Comparison of ENCODE assay signal across 20 cellular contexts in the genomic region with DNA sequence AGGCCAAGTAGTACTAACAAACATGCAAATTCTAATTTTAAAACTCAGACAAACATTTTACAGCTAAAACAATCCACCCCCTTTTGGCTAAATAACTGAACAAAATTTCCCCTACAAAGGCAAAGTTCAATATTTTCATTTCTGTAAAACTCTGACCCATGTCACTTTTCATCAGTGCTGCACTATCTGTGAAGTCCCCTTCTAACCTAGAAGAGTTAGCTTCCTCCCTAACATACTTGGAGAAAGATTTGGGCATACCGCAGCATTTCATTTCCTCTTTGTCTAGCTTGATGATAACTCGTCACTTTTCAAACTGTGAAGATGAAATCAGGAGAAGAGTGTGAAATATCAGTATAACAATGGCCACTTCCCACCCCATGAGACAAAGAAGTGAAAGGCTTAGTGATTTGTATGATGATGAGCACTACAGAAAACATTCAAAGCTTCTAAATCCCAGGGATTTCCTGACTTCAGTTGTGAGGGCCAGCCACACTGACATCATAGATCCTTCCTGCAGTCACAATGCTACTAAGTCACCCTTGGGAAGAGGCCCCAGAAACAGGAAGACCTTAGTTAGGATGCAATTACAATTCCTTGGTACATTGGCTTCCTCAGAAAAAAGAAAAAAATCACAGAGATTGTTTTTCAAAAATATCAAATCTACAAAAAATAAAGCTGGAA. TPM values are rescaled to one million over a fixed set of nuclear protein-coding genes. Genes with fewer than 3 reads are reported as not detected.
DNase-seq lines count a peak whose midpoint lies in the region; ATAC-seq and TF ChIP-seq lines count a peak whose summit lies in the region.
"Had no signal": no experiment of that assay in that cellular context is flagged by ENCODE, and none has a peak within 500 bp of the region (broad histone marks: within the 10 kb centered on the region; RNA-seq: fewer than 3 reads in every experiment).

A gene with protein sequence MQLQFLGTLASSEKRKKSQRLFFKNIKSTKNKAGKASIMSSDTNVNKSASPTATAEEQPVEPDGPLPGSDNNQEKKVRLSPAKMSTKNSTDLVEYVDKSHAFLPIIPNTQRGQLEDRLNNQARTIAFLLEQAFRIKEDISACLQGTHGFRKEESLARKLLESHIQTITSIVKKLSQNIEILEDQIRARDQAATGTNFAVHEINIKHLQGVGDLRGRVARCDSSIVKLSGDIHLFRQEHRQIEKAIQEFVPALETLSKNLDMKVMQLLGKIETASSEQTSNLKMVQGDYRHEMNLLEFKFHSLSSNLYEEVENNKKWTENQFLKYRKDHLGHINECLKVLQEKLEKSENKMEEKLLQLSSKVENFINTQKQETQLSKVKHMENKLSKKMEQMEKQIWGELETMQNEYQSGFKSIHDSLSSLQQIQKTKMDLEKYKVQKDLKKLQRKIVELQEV (plus strand): TSS at position 555 of the 681 bp plus-strand sequence. CDS start 24 bp downstream, at position 579.

- peak within 1 kb of the TSS; percentile 3 for H3K27ac ChIP-seq in left ventricle myocardium inferior (replicated peaks)
- H3K27ac ChIP-seq: sigmoid colon, transverse colon had no signal

- intact Hi-C loops in left ventricle myocardium inferior (cut with micrococcal nuclease) (no loop called here), Right ventricle myocardium inferior (cut with DNase I) (no loop called here)

- H3K4me1 Mint-ChIP-seq in WTC11 (peaks cover 34% of the 10 kb centered on the region), mesothelial cell of epicardium (peaks cover 11% of the 10 kb centered on the region)
- H3K4me1 Mint-ChIP-seq: naive thymus-derived CD8-positive, alpha-beta T cell had no signal

- no peaks in the 10 kb centered on the region; the same call in 1 of the 2 replicates for H3K27me3 Mint-ChIP-seq in WTC11 (ENCODE audit: low read depth)
- no peaks in the 10 kb centered on the region for H3K27me3 Mint-ChIP-seq in mesothelial cell of epicardium (ENCODE audit: low read depth)

- H3K9me3 Mint-ChIP-seq in WTC11: peaks cover 14% of the 10 kb centered on the region
- H3K9me3 Mint-ChIP-seq in mesothelial cell of epicardium: peaks cover 14% of the 10 kb centered on the region

- CTCF ChIA-PET in WTC11 (lab: Charles Lee): no interaction called here

- no peaks in the 10 kb centered on the region for H3K36me3 ChIP-seq in left ventricle myocardium inferior
- H3K36me3 ChIP-seq: sigmoid colon, transverse colon had no signal

- DNase-seq in left ventricle myocardium inferior (no peak), Right ventricle myocardium inferior (ENCODE audit: missing footprints) (no peak), WTC11 (ENCODE audit: low spot score) (no peak), mesothelial cell of epicardium (ENCODE audit: low spot score in 2 of 2, unreplicated experiment in 2 of 2) (no peak), GM19238 (ENCODE audit: insufficient read length, low spot score) (no peak), COLO829 (ENCODE audit: low spot score) (no peak)
- no peak for DNase-seq in stimulated activated CD4-positive, alpha-beta T cell treated with anti-CD3 and anti-CD28 coated beads, Interleukin-4, amount 100 ng/mL, for 1 hour
- DNase-seq: activated CD4-positive, alpha-beta T cell treated with anti-CD3 and anti-CD28 coated beads for 48 hours; activated naive CD4-positive, alpha-beta T cell treated with anti-CD3 and anti-CD28 coated beads, Interleukin-2, amount 50 U/mL, for 16 hours; hypothalamus; left colon; naive thymus-derived CD8-positive, alpha-beta T cell; NCI-H1105; NK-92 treated with Interleukin-12 subunit alpha and Interleukin-12 subunit beta, amount 100 ng/mL, for 24 hours; SHP77; sigmoid colon; transverse colon had no signal

- ATAC-seq in Right ventricle myocardium inferior (no peak), WTC11 (no peak), GM18858 (IDR thresholded peaks at IDR 0.05; ENCODE audit: unreplicated experiment) (no peak)
- ATAC-seq: left colon; naive thymus-derived CD8-positive, alpha-beta T cell had no signal

- H3K4me3 Mint-ChIP-seq in WTC11 (no peak within 1 kb of the TSS), mesothelial cell of epicardium (no peak within 1 kb of the TSS)
- H3K4me3 Mint-ChIP-seq: naive thymus-derived CD8-positive, alpha-beta T cell had no signal

- H3K27ac Mint-ChIP-seq in WTC11 (peak within 1 kb of the TSS; percentile 62; the same call in 1 of the 2 replicates), mesothelial cell of epicardium (peak within 1 kb of the TSS; percentile 86)
- H3K27ac Mint-ChIP-seq: naive thymus-derived CD8-positive, alpha-beta T cell had no signal

- peaks cover 7% of the 10 kb centered on the region for H3K36me3 Mint-ChIP-seq in WTC11
- peaks cover 3% of the 10 kb centered on the region for H3K36me3 Mint-ChIP-seq in mesothelial cell of epicardium
- H3K36me3 Mint-ChIP-seq: naive thymus-derived CD8-positive, alpha-beta T cell had no signal

- POLR2A ChIA-PET in WTC11 (lab: Charles Lee): no interaction called here

- H3K4me1 ChIP-seq in left ventricle myocardium inferior: peaks cover 4% of the 10 kb centered on the region
- H3K4me1 ChIP-seq: sigmoid colon, transverse colon had no signal

- no peak within 1 kb of the TSS for H3K4me3 ChIP-seq in left ventricle myocardium inferior
- H3K4me3 ChIP-seq: sigmoid colon, transverse colon had no signal

- no peak for TF ChIP-seq CTCF in left ventricle myocardium inferior (IDR thresholded peaks at IDR 0.05; ENCODE audit: borderline replicate concordance)
- no peak for TF ChIP-seq CTCF in WTC11 (IDR thresholded peaks at IDR 0.05)
- no peak for TF ChIP-seq CTCF in mesothelial cell of epicardium (IDR thresholded peaks at IDR 0.05; ENCODE audit: unreplicated experiment)

- H3K27me3 ChIP-seq in left ventricle myocardium inferior (ENCODE audit: low read depth): no peaks in the 10 kb centered on the region
- H3K27me3 ChIP-seq: sigmoid colon, transverse colon had no signal

- H3K9me3 ChIP-seq in left ventricle myocardium inferior (replicated peaks): peaks cover 7% of the 10 kb centered on the region
- H3K9me3 ChIP-seq: sigmoid colon, transverse colon had no signal

TF ChIP-seq in WTC11, 78 proteins besides CTCF, POLR2A, EP300 and RAD21:
- TF ChIP-seq ZNF121 (CRISPR knock-in tag; IDR thresholded peaks at IDR 0.05) (no peak), IRF2 (CRISPR knock-in tag; IDR thresholded peaks at IDR 0.05; ENCODE audit: borderline replicate concordance, low read depth) (no peak), NR3C1 (CRISPR knock-in tag; conservative IDR thresholded peaks at IDR 0.05; ENCODE audit: low read depth) (no peak), SMAD3 (CRISPR knock-in tag; IDR thresholded peaks at IDR 0.05; ENCODE audit: borderline replicate concordance) (no peak), ZNF416 (CRISPR knock-in tag; IDR thresholded peaks at IDR 0.05) (no peak), GRHL2 (CRISPR knock-in tag; IDR thresholded peaks at IDR 0.05; ENCODE audit: insufficient replicate concordance, severe bottlenecking) (no peak), NR1H2 (CRISPR knock-in tag; IDR thresholded peaks at IDR 0.05) (no peak), CREB1 (CRISPR knock-in tag; IDR thresholded peaks at IDR 0.05) (no peak), ZNF423 (CRISPR knock-in tag; IDR thresholded peaks at IDR 0.05) (no peak), ESRRA (CRISPR knock-in tag; IDR thresholded peaks at IDR 0.05; ENCODE audit: borderline replicate concordance) (no peak), GTF2I (CRISPR knock-in tag; conservative IDR thresholded peaks at IDR 0.05) (no peak), CBFB (CRISPR knock-in tag; IDR thresholded peaks at IDR 0.05; ENCODE audit: low read depth) (no peak), OVOL2 (CRISPR knock-in tag; IDR thresholded peaks at IDR 0.05; ENCODE audit: borderline replicate concordance) (no peak), TEAD4 (CRISPR knock-in tag; IDR thresholded peaks at IDR 0.05) (no peak)
- TF ChIP-seq, protein P1, sequence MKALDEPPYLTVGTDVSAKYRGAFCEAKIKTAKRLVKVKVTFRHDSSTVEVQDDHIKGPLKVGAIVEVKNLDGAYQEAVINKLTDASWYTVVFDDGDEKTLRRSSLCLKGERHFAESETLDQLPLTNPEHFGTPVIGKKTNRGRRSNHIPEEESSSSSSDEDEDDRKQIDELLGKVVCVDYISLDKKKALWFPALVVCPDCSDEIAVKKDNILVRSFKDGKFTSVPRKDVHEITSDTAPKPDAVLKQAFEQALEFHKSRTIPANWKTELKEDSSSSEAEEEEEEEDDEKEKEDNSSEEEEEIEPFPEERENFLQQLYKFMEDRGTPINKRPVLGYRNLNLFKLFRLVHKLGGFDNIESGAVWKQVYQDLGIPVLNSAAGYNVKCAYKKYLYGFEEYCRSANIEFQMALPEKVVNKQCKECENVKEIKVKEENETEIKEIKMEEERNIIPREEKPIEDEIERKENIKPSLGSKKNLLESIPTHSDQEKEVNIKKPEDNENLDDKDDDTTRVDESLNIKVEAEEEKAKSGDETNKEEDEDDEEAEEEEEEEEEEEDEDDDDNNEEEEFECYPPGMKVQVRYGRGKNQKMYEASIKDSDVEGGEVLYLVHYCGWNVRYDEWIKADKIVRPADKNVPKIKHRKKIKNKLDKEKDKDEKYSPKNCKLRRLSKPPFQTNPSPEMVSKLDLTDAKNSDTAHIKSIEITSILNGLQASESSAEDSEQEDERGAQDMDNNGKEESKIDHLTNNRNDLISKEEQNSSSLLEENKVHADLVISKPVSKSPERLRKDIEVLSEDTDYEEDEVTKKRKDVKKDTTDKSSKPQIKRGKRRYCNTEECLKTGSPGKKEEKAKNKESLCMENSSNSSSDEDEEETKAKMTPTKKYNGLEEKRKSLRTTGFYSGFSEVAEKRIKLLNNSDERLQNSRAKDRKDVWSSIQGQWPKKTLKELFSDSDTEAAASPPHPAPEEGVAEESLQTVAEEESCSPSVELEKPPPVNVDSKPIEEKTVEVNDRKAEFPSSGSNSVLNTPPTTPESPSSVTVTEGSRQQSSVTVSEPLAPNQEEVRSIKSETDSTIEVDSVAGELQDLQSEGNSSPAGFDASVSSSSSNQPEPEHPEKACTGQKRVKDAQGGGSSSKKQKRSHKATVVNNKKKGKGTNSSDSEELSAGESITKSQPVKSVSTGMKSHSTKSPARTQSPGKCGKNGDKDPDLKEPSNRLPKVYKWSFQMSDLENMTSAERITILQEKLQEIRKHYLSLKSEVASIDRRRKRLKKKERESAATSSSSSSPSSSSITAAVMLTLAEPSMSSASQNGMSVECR (CRISPR knock-in tag; IDR thresholded peaks at IDR 0.05; ENCODE audit: borderline replicate concordance): no peak
- TF ChIP-seq, protein P2, sequence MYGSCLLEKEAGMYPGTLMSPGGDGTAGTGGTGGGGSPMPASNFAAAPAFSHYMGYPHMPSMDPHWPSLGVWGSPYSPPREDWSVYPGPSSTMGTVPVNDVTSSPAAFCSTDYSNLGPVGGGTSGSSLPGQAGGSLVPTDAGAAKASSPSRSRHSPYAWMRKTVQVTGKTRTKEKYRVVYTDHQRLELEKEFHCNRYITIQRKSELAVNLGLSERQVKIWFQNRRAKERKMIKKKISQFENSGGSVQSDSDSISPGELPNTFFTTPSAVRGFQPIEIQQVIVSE (CRISPR knock-in tag; IDR thresholded peaks at IDR 0.05; ENCODE audit: borderline replicate concordance): no peak

RNA-seq across cellular contexts. Expression of the gene that starts here (rescaled TPM):
- 6.2 TPM for total RNA-seq in left ventricle myocardium inferior
- 6.4 TPM for total RNA-seq in Right ventricle myocardium inferior
- 0.39 TPM in 1 of 3 replicates, not detected in the others for total RNA-seq in WTC11 (2021)
- total RNA-seq in mesothelial cell of epicardium: 2.7 to 4.3 TPM (median 4.0 TPM) in 3 replicates
- total RNA-seq: fibroblast of lung; left colon; naive thymus-derived CD8-positive, alpha-beta T cell; sigmoid colon; T-helper 2 cell treated with Interferon-gamma antibody and Interleukin-4, amounts not matched to agents 100 ng/mL and 5 ng/mL, for 36 hours; transverse colon had no signal
